10 cellular contexts compared by ENCODE assay signal in the genomic region with DNA sequence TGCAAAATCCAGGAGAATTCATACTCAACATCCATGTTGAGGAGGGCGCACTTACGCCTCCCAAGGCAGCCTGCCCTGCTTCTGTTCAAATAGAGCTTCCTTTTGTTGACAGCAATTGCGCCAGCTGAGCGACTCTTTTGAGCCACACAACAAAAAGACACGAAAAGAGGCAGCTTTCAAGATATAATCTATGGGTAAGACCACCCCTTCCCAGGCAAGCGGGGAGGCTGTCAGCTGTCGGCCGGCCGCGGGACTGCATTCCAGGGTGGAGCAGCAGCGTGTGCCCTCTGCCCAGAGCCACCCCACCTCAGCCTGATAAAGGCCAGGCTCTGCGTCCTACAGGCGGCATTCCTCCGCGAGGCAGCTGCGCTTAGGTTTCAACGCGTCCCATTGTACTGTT. TPM values are rescaled to one million over a fixed set of nuclear protein-coding genes. Genes with fewer than 3 reads are reported as not detected.
DNase-seq lines count a peak whose midpoint lies in the region; ATAC-seq and TF ChIP-seq lines count a peak whose summit lies in the region.
"Had no signal": no experiment of that assay in that cellular context is flagged by ENCODE, and none has a peak within 500 bp of the region (broad histone marks: within the 10 kb centered on the region; RNA-seq: fewer than 3 reads in every experiment).

No MANE protein-coding gene starts in this region.

- TF ChIP-seq CTCF in H9 (conservative IDR thresholded peaks at IDR 0.05) (peak; percentile 42; the same call in 2 of the 3 replicates), cardiac muscle cell (IDR thresholded peaks at IDR 0.05; ENCODE audit: low read depth, low read length) (peak; percentile 8)

- no peaks in the 10 kb centered on the region for H3K27me3 ChIP-seq in H9 (ENCODE audit: insufficient read depth, low read length)
- peaks cover 5% of the 10 kb centered on the region for H3K27me3 ChIP-seq in cardiac muscle cell
- no peaks in the 10 kb centered on the region for H3K27me3 ChIP-seq in neuron (ENCODE audit: insufficient read depth, low read length)
- H3K27me3 ChIP-seq in naive thymus-derived CD4-positive, alpha-beta T cell (ENCODE audit: control insufficient read depth in 2 of 2, insufficient read depth in 2 of 2, low read length in 2 of 2) = no peaks in the 10 kb centered on the region

- H4K91ac ChIP-seq in H9 (ENCODE audit: insufficient read length, low read depth, low read length) = no peak overlapping the region

- peaks cover 33% of the 10 kb centered on the region for H3K27me3 Mint-ChIP-seq in H9 (ENCODE audit: low read depth)
- peaks cover 50 to 84% (median 69%) of the 10 kb centered on the region in 5 donors for H3K27me3 Mint-ChIP-seq in naive thymus-derived CD4-positive, alpha-beta T cell

- peak overlapping the region in 1 of 2 experiments; percentile 38; a peak in 3 of 5 replicates for H3K4me3 Mint-ChIP-seq in H9
- H3K4me3 Mint-ChIP-seq in naive thymus-derived CD4-positive, alpha-beta T cell = no peak overlapping the region
- H3K4me3 Mint-ChIP-seq: activated CD8-positive, alpha-beta T cell treated with anti-CD3 and anti-CD28 coated beads, Interleukin-2, amount 10 ng/mL, durations not matched to agents 7 days and 5 days; memory B cell had no signal

- H3K9me3 ChIP-seq in H9 (ENCODE audit: control insufficient read depth, low read depth, low read length) (no peaks in the 10 kb centered on the region), cardiac muscle cell (ENCODE audit: low read depth) (no peaks in the 10 kb centered on the region), neuron (ENCODE audit: low read length) (no peaks in the 10 kb centered on the region)
- peaks cover 0 to 3% (median 0%) of the 10 kb centered on the region in 3 experiments for H3K9me3 ChIP-seq in naive thymus-derived CD4-positive, alpha-beta T cell (ENCODE audit: control insufficient read depth in 2 of 3, low read length in 3 of 3)

- H3K36me3 ChIP-seq in cardiac muscle cell (no peaks in the 10 kb centered on the region), neuron (ENCODE audit: insufficient read depth, low read length) (no peaks in the 10 kb centered on the region)
- H3K36me3 ChIP-seq in naive thymus-derived CD4-positive, alpha-beta T cell (ENCODE audit: control insufficient read depth in 2 of 3, insufficient read depth in 3 of 3, low read length in 3 of 3) = no peaks in the 10 kb centered on the region

- no peak overlapping the region for H3K56ac ChIP-seq in H9 (ENCODE audit: insufficient read length, low read depth, low read length)

- no peak overlapping the region for H4K8ac ChIP-seq in H9 (replicated peaks; ENCODE audit: insufficient read length, low read depth, low read length)

- peaks cover 0 to 9% (median 0%) of the 10 kb centered on the region in 3 experiments; a peak in 2 of 7 replicates for H3K36me3 Mint-ChIP-seq in H9 (ENCODE audit: insufficient read depth in 1 of 3, low read depth in 3 of 3)
- no peaks in the 10 kb centered on the region for H3K36me3 Mint-ChIP-seq in naive thymus-derived CD4-positive, alpha-beta T cell
- H3K36me3 Mint-ChIP-seq: memory B cell had no signal

- H3K4me1 ChIP-seq in H9 (ENCODE audit: insufficient read depth, low read length) = no peaks in the 10 kb centered on the region; the same call in 1 of the 2 replicates
- no peaks in the 10 kb centered on the region for H3K4me1 ChIP-seq in cardiac muscle cell (ENCODE audit: low read depth)
- H3K4me1 ChIP-seq in neuron (ENCODE audit: insufficient read depth, low read length) = peaks cover 14% of the 10 kb centered on the region
- no peaks in the 10 kb centered on the region for H3K4me1 ChIP-seq in naive thymus-derived CD4-positive, alpha-beta T cell (ENCODE audit: control insufficient read depth in 2 of 2, insufficient read depth in 2 of 2, low read length in 2 of 2)

- H3K27ac Mint-ChIP-seq in H9 = no peak overlapping the region
- H3K27ac Mint-ChIP-seq in naive thymus-derived CD4-positive, alpha-beta T cell = no peak overlapping the region
- H3K27ac Mint-ChIP-seq: activated CD8-positive, alpha-beta T cell treated with anti-CD3 and anti-CD28 coated beads, Interleukin-2, amount 10 ng/mL, durations not matched to agents 7 days and 5 days; memory B cell had no signal

- POLR2A ChIA-PET in naive thymus-derived CD4-positive, alpha-beta T cell (lab: Charles Lee) = no interaction called here

- H3K27ac ChIP-seq in H9 (ENCODE audit: insufficient read length, low read depth, low read length) = no peak overlapping the region
- no peak overlapping the region for H3K27ac ChIP-seq in cardiac muscle cell
- H3K27ac ChIP-seq in naive thymus-derived CD4-positive, alpha-beta T cell (ENCODE audit: low read depth, low read length) = no peak overlapping the region

- H2BK5ac ChIP-seq in H9 (ENCODE audit: insufficient read length, low read length) = no peak overlapping the region

- no peak overlapping the region for H3K4ac ChIP-seq in H9 (ENCODE audit: low read depth, low read length)

- H2BK12ac ChIP-seq in H9 (ENCODE audit: insufficient read length, low read depth, low read length) = no peak overlapping the region

- WGBS in H9 (ENCODE audit: extremely low coverage, insufficient read length, low lambda C conversion rate) = no CpG with 5 or more reads among the region's 18 CpGs

- DNase-seq in H9 = peak; percentile 89
- DNase-seq in NCI-H69 (lab: John Stamatoyannopoulos, UW) = peak; percentile 80
- peak; percentile 14 to 84 for DNase-seq in cardiac muscle cell (ENCODE audit: low read depth in 1 of 2, low spot score in 1 of 2)
- DNase-seq in cortex of kidney (lab: John Stamatoyannopoulos, UW) = no peak
- DNase-seq in naive thymus-derived CD4-positive, alpha-beta T cell = no peak
- DNase-seq in activated naive CD4-positive, alpha-beta T cell (lab: John Stamatoyannopoulos, UW) = no peak
- no peak for DNase-seq in T-helper 2 cell
- DNase-seq: activated CD8-positive, alpha-beta T cell treated with anti-CD3 and anti-CD28 coated beads, Interleukin-2, amount 10 ng/mL, durations not matched to agents 7 days and 5 days had no signal

- intact Hi-C loops in naive thymus-derived CD4-positive, alpha-beta T cell (cut with micrococcal nuclease) = no loop called here

- no peak overlapping the region for H2BK15ac ChIP-seq in H9 (ENCODE audit: low read depth, low read length)

- peak overlapping the region; percentile 26 for H3K4me2 ChIP-seq in H9 (ENCODE audit: insufficient read depth, insufficient read length, low read length)

- CTCF ChIA-PET in naive thymus-derived CD4-positive, alpha-beta T cell (lab: Charles Lee) = no interaction called here

- peaks cover 18 to 24% of the 10 kb centered on the region in 2 experiments for H3K4me1 Mint-ChIP-seq in H9
- peaks cover 0 to 11% (median 5%) of the 10 kb centered on the region in 7 donors for H3K4me1 Mint-ChIP-seq in naive thymus-derived CD4-positive, alpha-beta T cell

- no peak for ATAC-seq in naive thymus-derived CD4-positive, alpha-beta T cell
- ATAC-seq: activated CD8-positive, alpha-beta T cell treated with anti-CD3 and anti-CD28 coated beads, Interleukin-2, amount 10 ng/mL, durations not matched to agents 7 days and 5 days had no signal

- H2AFZ ChIP-seq in H9 (ENCODE audit: low read length) (no peak overlapping the region), neuron (ENCODE audit: low read depth, low read length) (peak overlapping the region; percentile 17)

- peaks cover 6 to 12% of the 10 kb centered on the region in 2 experiments; a peak in 3 of 5 replicates for H3K9me3 Mint-ChIP-seq in H9
- peaks cover 7 to 30% (median 19%) of the 10 kb centered on the region in 11 donors for H3K9me3 Mint-ChIP-seq in naive thymus-derived CD4-positive, alpha-beta T cell

- H3K79me2 ChIP-seq in H9 (ENCODE audit: insufficient read depth, low read length) = no peaks in the 10 kb centered on the region

- no peak overlapping the region for H3K23ac ChIP-seq in H9 (ENCODE audit: insufficient read length, low read depth, low read length)

- H3K14ac ChIP-seq in H9 (ENCODE audit: insufficient read depth, low read length) = no peak overlapping the region

- no peak overlapping the region for H2BK20ac ChIP-seq in H9 (ENCODE audit: low read depth, low read length, poor library complexity, severe bottlenecking)

- H3K79me1 ChIP-seq in H9 (ENCODE audit: insufficient read depth, low read depth, low read length, poor library complexity, severe bottlenecking) = no peaks in the 10 kb centered on the region

- H4K20me1 ChIP-seq in H9 (ENCODE audit: control insufficient read depth, insufficient read depth, insufficient read length) = no peaks in the 10 kb centered on the region

- no peak overlapping the region for H3K9ac ChIP-seq in H9 (ENCODE audit: extremely low read depth, insufficient read length, low read length)

- no peak overlapping the region for H3T11ph ChIP-seq in H9 (ENCODE audit: low read length)

- no peak overlapping the region for H3K18ac ChIP-seq in H9 (ENCODE audit: insufficient read length, low read depth, low read length)

- H4K5ac ChIP-seq in H9 (ENCODE audit: insufficient read length, low read depth, low read length) = no peak overlapping the region

- H3K4me3 ChIP-seq in cardiac muscle cell (no peak overlapping the region), neuron (ENCODE audit: low read length) (peak overlapping the region; percentile 30)
- H3K4me3 ChIP-seq in naive thymus-derived CD4-positive, alpha-beta T cell (ENCODE audit: low read length) = no peak overlapping the region

- H2BK120ac ChIP-seq in H9 (ENCODE audit: low read depth, low read length, poor library complexity, severe bottlenecking) = no peak overlapping the region

- H3K23me2 ChIP-seq in H9 (ENCODE audit: insufficient read length, low read depth, low read length, poor library complexity, severe bottlenecking) = peaks cover 5% of the 10 kb centered on the region

- no peak overlapping the region for H2AK5ac ChIP-seq in H9 (ENCODE audit: insufficient read length, low read length)

RNA-seq across cellular contexts. Expression of a gene that starts 15.8 kb away (rescaled TPM):
- total RNA-seq in H9 (2021) (0.02 TPM in 1 of 2 replicates, not detected in the other), cardiac muscle cell (under 0.01 and 0.03 TPM in 2 replicates)
- not detected in 2 replicates for polyA plus RNA-seq in cardiac muscle cell
- not detected for total RNA-seq in naive thymus-derived CD4-positive, alpha-beta T cell
- polyA plus RNA-seq in naive thymus-derived CD4-positive, alpha-beta T cell = not detected
- total RNA-seq: activated CD8-positive, alpha-beta T cell treated with anti-CD3 and anti-CD28 coated beads, Interleukin-2, amount 10 ng/mL, durations not matched to agents 7 days and 5 days had no signal

Comparison
In these comparisons a context has a peak if more than half of its experiments do, and no peak if none do; other contexts are left out.
1. DNase-seq: peak in H9 (single experiment), NCI-H69 (single experiment) and cardiac muscle cell (2 of 2); none in cortex of kidney (single experiment), naive thymus-derived CD4-positive, alpha-beta T cell (0 of 9), activated naive CD4-positive, alpha-beta T cell (0 of 4) and T-helper 2 cell (0 of 5).